19 cellular contexts compared by ENCODE assay signal in the genomic region with DNA sequence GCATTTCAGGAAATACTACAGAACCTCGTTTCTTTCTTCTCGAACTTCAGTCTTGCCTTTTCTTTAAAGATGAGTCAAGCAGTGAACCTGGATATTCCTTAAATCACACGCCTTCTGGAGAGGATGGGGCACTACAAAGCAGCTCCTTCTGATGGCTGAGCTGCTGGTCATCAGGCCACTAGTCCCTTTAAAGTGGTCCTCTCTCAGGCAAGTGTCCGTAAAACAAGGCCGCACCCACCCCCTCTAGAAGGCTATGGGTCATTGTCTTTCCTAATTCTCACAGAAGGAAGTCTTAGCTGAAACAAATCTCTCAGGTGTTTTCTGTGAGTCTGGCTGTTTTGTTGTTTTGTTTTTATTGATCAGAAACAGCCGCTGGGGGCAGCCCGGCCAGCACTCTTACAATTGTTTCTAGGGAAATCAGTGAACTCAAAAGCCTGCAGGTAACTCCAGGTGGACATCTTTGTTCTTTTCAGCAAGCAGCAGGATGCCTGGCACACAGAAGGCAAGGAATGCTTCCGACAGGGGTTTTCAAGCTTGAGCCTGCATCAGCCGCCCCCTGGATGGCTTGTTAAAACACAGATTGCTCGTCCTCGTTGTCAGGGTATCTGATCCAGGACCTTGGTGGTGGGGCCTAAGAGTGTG. TPM values are rescaled to one million over a fixed set of nuclear protein-coding genes. Genes with fewer than 3 reads are reported as not detected.
DNase-seq lines count a peak whose midpoint lies in the region; ATAC-seq and TF ChIP-seq lines count a peak whose summit lies in the region.
"Had no signal": no experiment of that assay in that cellular context is flagged by ENCODE, and none has a peak within 500 bp of the region (broad histone marks: within the 10 kb centered on the region; RNA-seq: fewer than 3 reads in every experiment).

No MANE protein-coding gene starts in this region.

- peak overlapping the region; percentile 68 for H3K4ac ChIP-seq in IMR-90 (ENCODE audit: low read depth, low read length)

- no peak overlapping the region for H4K5ac ChIP-seq in IMR-90 (ENCODE audit: low read depth, low read length)

- H3K27ac Mint-ChIP-seq in mesothelial cell of epicardium = peak overlapping the region; percentile 84
- H3K27ac Mint-ChIP-seq: IgD-negative memory B cell; stimulated activated memory B cell treated with anti-CD40 and anti-IgM and Interleukin-4, amounts not matched to agents 10 μg/mL and 1 μg/mL and 100 μg/mL, for 72 hours; T-helper 1 cell treated with Interleukin-12 subunit alpha and Interleukin-12 subunit beta and Interleukin-4 antibody, amounts not matched to agents 30 μg/mL and 1 μg/mL, for 36 hours had no signal

- no peak for TF ChIP-seq RAD21 in IMR-90 (IDR thresholded peaks at IDR 0.05; ENCODE audit: low read length)

- H3K9me3 ChIP-seq in IMR-90 (ENCODE audit: control insufficient read depth, insufficient read depth, low read length) = no peaks in the 10 kb centered on the region

- ATAC-seq in IMR-90 (ENCODE audit: low read depth) (peak; percentile 33), esophagus mucosa (peak; percentile 38)
- ATAC-seq: stimulated activated memory B cell treated with anti-CD40 and anti-IgM and Interleukin-4, amounts not matched to agents 10 μg/mL and 1 μg/mL and 100 μg/mL, for 72 hours had no signal

- DNase-seq in A172 (ENCODE audit: low spot score) = peak; percentile 49
- DNase-seq in IMR-90 = no peak
- no peak for DNase-seq in mesothelial cell of epicardium (ENCODE audit: low spot score in 2 of 2, unreplicated experiment in 2 of 2)
- DNase-seq in NAMALWA (ENCODE audit: low spot score) = no peak
- DNase-seq in posterior vena cava (ENCODE audit: low spot score) = no peak
- no peak for DNase-seq in KBM-7
- DNase-seq in mucosa of gallbladder (ENCODE audit: low spot score) = no peak
- DNase-seq: activated CD4-positive, CD25-positive, alpha-beta regulatory T cell; activated effector memory CD4-positive, alpha-beta T cell treated with Interleukin-2 at 50 U/mL for 16 hours; amygdala; cortex of kidney; hypothalamus; NCI-H2107; NK-92 treated with Interleukin-12 subunit alpha and Interleukin-12 subunit beta, amount 100 ng/mL, for 24 hours had no signal

- 0 out of 2 replicates have a peak overlapping the region, but pooled peaks have one; percentile 54 for H2BK20ac ChIP-seq in IMR-90 (ENCODE audit: low read depth, low read length)

- H3K9me1 ChIP-seq in IMR-90 (ENCODE audit: insufficient read depth, low read length) = peaks cover 18% of the 10 kb centered on the region

- peak overlapping the region; percentile 6; the same call in 1 of the 2 replicates for H3K27ac ChIP-seq in IMR-90 (ENCODE audit: insufficient read depth, low read length)

- intact Hi-C loops in IMR-90 (cut with micrococcal nuclease) = no loop called here
- intact Hi-C loops in posterior vena cava (cut with DNase I) = no loop called here

- POLR2A ChIA-PET in IMR-90 (lab: Charles Lee; ENCODE audit: unreplicated experiment) = no interaction called here

- H3K4me3 ChIP-seq in IMR-90 (ENCODE audit: insufficient read depth, low read depth, low read length) = no peak overlapping the region

- in situ Hi-C loops in IMR-90 (cut with MboI; ENCODE audit: low sequenced_read_pairs) = no loop called here
- in situ Hi-C loops in KBM-7 (cut with MboI; ENCODE audit: low pct_unique_long_range_greater_than_20kb, low sequenced_read_pairs) = no loop called here

- no peak for TF ChIP-seq POLR2A in IMR-90 (IDR thresholded peaks at IDR 0.05; ENCODE audit: low read depth, low read length)

- no peaks in the 10 kb centered on the region for H3K27me3 Mint-ChIP-seq in mesothelial cell of epicardium (ENCODE audit: low read depth)
- H3K27me3 Mint-ChIP-seq: IgD-negative memory B cell; stimulated activated memory B cell treated with anti-CD40 and anti-IgM and Interleukin-4, amounts not matched to agents 10 μg/mL and 1 μg/mL and 100 μg/mL, for 72 hours had no signal

- H4K20me1 ChIP-seq in IMR-90 (ENCODE audit: insufficient read depth, low read length) = peaks cover 8% of the 10 kb centered on the region; the same call in 1 of the 2 replicates

- peaks cover 4% of the 10 kb centered on the region; the same call in 1 of the 2 replicates for H3K36me3 ChIP-seq in IMR-90 (ENCODE audit: control insufficient read depth, insufficient read depth, low read length)

- no peak for TF ChIP-seq CTCF in IMR-90 (conservative IDR thresholded peaks at IDR 0.05; ENCODE audit: low read depth, low read length)
- no peak for TF ChIP-seq CTCF in mesothelial cell of epicardium (IDR thresholded peaks at IDR 0.05; ENCODE audit: unreplicated experiment)

- no peak overlapping the region for H2AFZ ChIP-seq in IMR-90 (replicated peaks; ENCODE audit: low read length, poor library complexity)

- H4K8ac ChIP-seq in IMR-90 (ENCODE audit: low read depth in 2 of 2, low read length in 2 of 2) = peak overlapping the region in 1 of 2 experiments; percentile 25; a peak in 2 of 4 replicates

- peak overlapping the region; percentile 72 for H2AK5ac ChIP-seq in IMR-90 (ENCODE audit: low read depth, low read length)

- peaks cover 19% of the 10 kb centered on the region for H3K4me1 ChIP-seq in IMR-90 (ENCODE audit: control insufficient read depth, insufficient read depth, low read length)

- 0 out of 2 replicates have a peak overlapping the region, but pooled peaks have one; percentile 37 for H3K23ac ChIP-seq in IMR-90 (ENCODE audit: low read depth, low read length)

- peak overlapping the region; percentile 55; the same call in 1 of the 2 replicates for H2BK120ac ChIP-seq in IMR-90 (ENCODE audit: low read depth, low read length)

- CTCF ChIA-PET in IMR-90 (lab: Yijun Ruan, JAX) = interaction anchor here (0.6 to 1.1 kb wide), 2 partner anchors 12 to 44 kb away, joined by 3 read pairs; no protein-coding TSS in a partner anchor

- no peak overlapping the region for H2BK15ac ChIP-seq in IMR-90 (ENCODE audit: low read depth, low read length)

- H3K79me1 ChIP-seq in IMR-90 (ENCODE audit: low read depth in 1 of 2, low read length in 2 of 2) = peaks cover 39 to 71% of the 10 kb centered on the region in 2 experiments

- H2BK5ac ChIP-seq in IMR-90 (ENCODE audit: low read depth, low read length, poor library complexity, severe bottlenecking) = peak overlapping the region; percentile 40

- H3K9me3 Mint-ChIP-seq in mesothelial cell of epicardium = no peaks in the 10 kb centered on the region
- H3K9me3 Mint-ChIP-seq: IgD-negative memory B cell; stimulated activated memory B cell treated with anti-CD40 and anti-IgM and Interleukin-4, amounts not matched to agents 10 μg/mL and 1 μg/mL and 100 μg/mL, for 72 hours; T-helper 1 cell treated with Interleukin-12 subunit alpha and Interleukin-12 subunit beta and Interleukin-4 antibody, amounts not matched to agents 30 μg/mL and 1 μg/mL, for 36 hours had no signal

- H3K4me1 Mint-ChIP-seq in mesothelial cell of epicardium = peaks cover 38% of the 10 kb centered on the region

- dilution Hi-C loops in IMR-90 (cut with HindIII; ENCODE audit: low sequenced_read_pairs, unreplicated experiment) = no loop called here

- no TSS peak for BruUV-seq in IMR-90 (replicated peaks; lab: Mats Ljungman, UMichigan)

- peaks cover 9% of the 10 kb centered on the region for H3K36me3 Mint-ChIP-seq in mesothelial cell of epicardium
- H3K36me3 Mint-ChIP-seq: IgD-negative memory B cell had no signal

- H3K4me3 Mint-ChIP-seq in mesothelial cell of epicardium = peak overlapping the region; percentile 23
- H3K4me3 Mint-ChIP-seq: IgD-negative memory B cell; neural crest cell; stimulated activated memory B cell treated with anti-CD40 and anti-IgM and Interleukin-4, amounts not matched to agents 10 μg/mL and 1 μg/mL and 100 μg/mL, for 72 hours; T-helper 1 cell treated with Interleukin-12 subunit alpha and Interleukin-12 subunit beta and Interleukin-4 antibody, amounts not matched to agents 30 μg/mL and 1 μg/mL, for 36 hours had no signal

- 0 out of 2 replicates have a peak overlapping the region, but pooled peaks have one; percentile 1 for H3K56ac ChIP-seq in IMR-90 (ENCODE audit: extremely low read depth, insufficient read depth, low read length)

- H3K9ac ChIP-seq in IMR-90 (ENCODE audit: low read depth, low read length) = no peak overlapping the region; the same call in 1 of the 2 replicates

- H4K91ac ChIP-seq in IMR-90 (ENCODE audit: insufficient read depth, low read depth, low read length) = peak overlapping the region; percentile 63

- H3K14ac ChIP-seq in IMR-90 (replicated peaks; ENCODE audit: low read depth, low read length) = 0 out of 2 replicates have a peak overlapping the region, but pooled peaks have one; percentile 10

- H3K27me3 ChIP-seq in IMR-90 (ENCODE audit: control insufficient read depth, insufficient read depth, low read length) = no peaks in the 10 kb centered on the region

- 72% methylated on average over 3 of the region's 11 CpGs; no CpG with 5 or more reads in 1 of the 2 experiments for WGBS in IMR-90 (ENCODE audit: extremely low coverage in 2 of 2, insufficient read length in 1 of 2), 2 experiments

- H2AK9ac ChIP-seq in IMR-90 (replicated peaks; ENCODE audit: low read depth, low read length, poor library complexity) = no peak overlapping the region

- H3K4me2 ChIP-seq in IMR-90 (ENCODE audit: low read depth, low read length) = peak overlapping the region; percentile 74; the same call in 1 of the 2 replicates

- no peak overlapping the region for H3K18ac ChIP-seq in IMR-90 (ENCODE audit: low read depth, low read length)

TF ChIP-seq in IMR-90, 13 proteins besides CTCF, POLR2A, EP300 and RAD21 (continues in another document):
- TF ChIP-seq FOS (IDR thresholded peaks at IDR 0.05; ENCODE audit: low read depth, low read length) = no peak
- TF ChIP-seq NFE2L2 (IDR thresholded peaks at IDR 0.05; ENCODE audit: low read depth, low read length) = no peak
- no peak for TF ChIP-seq CEBPB (IDR thresholded peaks at IDR 0.05; ENCODE audit: low read depth, low read length)
- TF ChIP-seq MXI1 (IDR thresholded peaks at IDR 0.05; ENCODE audit: borderline replicate concordance, low read depth, low read length) = no peak
- no peak for TF ChIP-seq RCOR1 (IDR thresholded peaks at IDR 0.05; ENCODE audit: insufficient replicate concordance, low read length)
- no peak for TF ChIP-seq RFX5 (IDR thresholded peaks at IDR 0.05; ENCODE audit: low read depth, low read length)

RNA-seq across cellular contexts. Expression of a gene that starts 45.4 kb away (rescaled TPM):
- 176 and 204 TPM in 2 replicates for total RNA-seq in A172 (2014; rRNA removed; shearing (Covaris generic))
- total RNA-seq in IMR-90 (2012; rRNA removed) (103 and 126 TPM in 2 replicates), esophagus mucosa (28.1 TPM), mesothelial cell of epicardium (71.8 to 78.9 TPM (median 76.9 TPM) in 3 replicates), posterior vena cava (100 to 1,000 TPM; 106 to 139 TPM), mucosa of gallbladder (74.7 TPM)
- polyA plus RNA-seq in IMR-90 (2012; rRNA removed) = 24.8 and 26.9 TPM in 2 replicates
- 8.1 and 11.6 TPM in 2 replicates for polyA plus RNA-seq in IMR-90 (2012; cell fraction: cytosol; rRNA removed)
- polyA plus RNA-seq in IMR-90 (2012; cell fraction: nucleus; rRNA removed; ENCODE audit: low replicate concordance) = 9.4 and 35.9 TPM in 2 replicates
